ENCODE assay signal across 8 cellular contexts in genomic region chr9:114348906-114349482, GRCh38. TPM values are rescaled to one million over a fixed set of nuclear protein-coding genes. Genes with fewer than 3 reads are reported as not detected.
DNase-seq lines count a peak whose midpoint lies in the region; ATAC-seq and TF ChIP-seq lines count a peak whose summit lies in the region.

No MANE protein-coding gene starts in this region.

- H3K9me3 ChIP-seq in BE2C, result no peaks in the 10 kb centered on the region

- H3K4me3 ChIP-seq in BE2C (ENCODE audit: low read depth, low read length) (no peak overlapping the region; the same call in 1 of the 2 replicates), retinal pigment epithelial cell (ENCODE audit: low read length) (no peak overlapping the region)

- intact Hi-C loops in head of caudate nucleus (cut with DNase I), result no loop called here

- H3K36me3 ChIP-seq in BE2C, result no peaks in the 10 kb centered on the region

- DNase-seq in BE2C (peak; percentile 84), GM19240 (ENCODE audit: insufficient read length, low spot score) (peak; percentile 64), RWPE1 (ENCODE audit: low spot score) (peak; percentile 99), head of caudate nucleus (peak in 40 of 42 donors; percentile 32 to 90 (median 68)), retinal pigment epithelial cell (ENCODE audit: low read depth) (peak; percentile 99), NCI-H1092 treated with DMSO at 0.1 percent for 48 hours (lab: John Stamatoyannopoulos, UW) (no peak)
- peak; percentile 92 for DNase-seq in activated effector memory CD4-positive, alpha-beta T cell treated with anti-CD3 and anti-CD28 coated beads, Interleukin-2, amount 50 U/mL, for 16 hours

- POLR2A ChIA-PET in RWPE1 (lab: Yijun Ruan, JAX; ENCODE audit: low non-redundant PET), result no interaction called here

- no peak for TF ChIP-seq CTCF in BE2C (IDR thresholded peaks at IDR 0.05; ENCODE audit: low read depth, low read length)
- TF ChIP-seq CTCF in RWPE1 (conservative IDR thresholded peaks at IDR 0.05; ENCODE audit: low read depth), result no peak
- TF ChIP-seq CTCF in retinal pigment epithelial cell (conservative IDR thresholded peaks at IDR 0.05; ENCODE audit: low read depth, low read length), result no peak

- H3K4me1 ChIP-seq in BE2C, result peaks cover 11% of the 10 kb centered on the region

- no peaks in the 10 kb centered on the region for H3K27me3 ChIP-seq in BE2C

- CTCF ChIA-PET in RWPE1 (lab: Yijun Ruan, JAX), result interaction anchor here (0.6 to 1.0 kb wide), 2 partner anchors 10 to 124 kb away, joined by 3 to 6 read pairs; no protein-coding TSS in a partner anchor

- H3K27ac ChIP-seq in RWPE1, result peak overlapping the region; percentile 85

- peak; percentile 83 for ATAC-seq in HG03280 (IDR thresholded peaks at IDR 0.05; ENCODE audit: unreplicated experiment)

RNA-seq across cellular contexts. Expression of gene ORM2, which starts 19.3 kb away (rescaled TPM):
- polyA plus RNA-seq in BE2C (2012; ENCODE audit: insufficient read depth, insufficient read length, low read depth), result not detected

RNA-seq across cellular contexts. Expression of gene ORM1, which starts 26.1 kb away (rescaled TPM):
- not detected for polyA plus RNA-seq in BE2C (2012; ENCODE audit: insufficient read depth, insufficient read length, low read depth)

RNA-seq across cellular contexts. Expression of gene AKNA, which starts 38.8 kb away (rescaled TPM):
- polyA plus RNA-seq in BE2C (2012; ENCODE audit: insufficient read depth, insufficient read length, low read depth), result 23.9 TPM
